9 cellular contexts compared by ENCODE assay signal in genomic region chr5:95812100-95812472, GRCh38. TPM values are rescaled to one million over a fixed set of nuclear protein-coding genes. Genes with fewer than 3 reads are reported as not detected.
DNase-seq lines count a peak whose midpoint lies in the region; ATAC-seq and FAIRE-seq lines count a peak whose summit lies in the region.
"Had no signal": no experiment of that assay in that cellular context is flagged by ENCODE, and none has a peak within 500 bp of the region (broad histone marks: within the 10 kb centered on the region; RNA-seq: fewer than 3 reads in every experiment).

No MANE protein-coding gene starts in this region.

- H3K9me3 ChIP-seq in subcutaneous abdominal adipose tissue (ENCODE audit: control insufficient read depth in 5 of 5, low read length in 5 of 5): no peaks in the 10 kb centered on the region

- H3K4me3 ChIP-seq in subcutaneous abdominal adipose tissue (ENCODE audit: low read depth in 1 of 5, low read length in 5 of 5): no peak overlapping the region

- H3K27ac ChIP-seq in subcutaneous abdominal adipose tissue (ENCODE audit: low read depth, low read length): peak overlapping the region; percentile 62

- peak; percentile 75 for DNase-seq in activated effector memory CD4-positive, alpha-beta T cell treated with anti-CD3 and anti-CD28 coated beads, Interleukin-2, amount 50 U/mL, for 16 hours
- DNase-seq in activated effector memory CD4-positive, alpha-beta T cell treated with Interleukin-2 at 50 U/mL for 16 hours: no peak
- no peak for DNase-seq in activated naive CD8-positive, alpha-beta T cell treated with anti-CD3 and anti-CD28 coated beads, Interleukin-2, amount 10 ng/mL, durations not matched to agents 7 days and 5 days
- DNase-seq in left lobe of liver (ENCODE audit: low spot score): no peak
- no peak for DNase-seq in kidney glomerular epithelial cell (lab: John Stamatoyannopoulos, UW)
- no peak for DNase-seq in RCC 7860 (ENCODE audit: low spot score)
- DNase-seq: PC-3 had no signal

- H3K27me3 Mint-ChIP-seq in activated naive CD8-positive, alpha-beta T cell treated with anti-CD3 and anti-CD28 coated beads, Interleukin-2, amount 10 ng/mL, durations not matched to agents 7 days and 5 days: no peaks in the 10 kb centered on the region

- H3K27ac Mint-ChIP-seq in activated naive CD8-positive, alpha-beta T cell treated with anti-CD3 and anti-CD28 coated beads, Interleukin-2, amount 10 ng/mL, durations not matched to agents 7 days and 5 days: peak overlapping the region; percentile 92

- H3K36me3 Mint-ChIP-seq in activated naive CD8-positive, alpha-beta T cell treated with anti-CD3 and anti-CD28 coated beads, Interleukin-2, amount 10 ng/mL, durations not matched to agents 7 days and 5 days: peaks cover 39% of the 10 kb centered on the region

- H3K9me3 Mint-ChIP-seq in activated naive CD8-positive, alpha-beta T cell treated with anti-CD3 and anti-CD28 coated beads, Interleukin-2, amount 10 ng/mL, durations not matched to agents 7 days and 5 days: no peaks in the 10 kb centered on the region

- peak overlapping the region; percentile 50 for H3K4me3 Mint-ChIP-seq in activated naive CD8-positive, alpha-beta T cell treated with anti-CD3 and anti-CD28 coated beads, Interleukin-2, amount 10 ng/mL, durations not matched to agents 7 days and 5 days

- H3K36me3 ChIP-seq in subcutaneous abdominal adipose tissue (ENCODE audit: control insufficient read depth in 5 of 5, insufficient read depth in 5 of 5, low read length in 5 of 5): peaks cover 11 to 44% (median 37%) of the 10 kb centered on the region in 5 donors

- no peak for FAIRE-seq in RCC 7860 (lab: Jason Lieb, UNC)

- H3K27me3 ChIP-seq in subcutaneous abdominal adipose tissue (ENCODE audit: control insufficient read depth in 5 of 5, insufficient read depth in 4 of 5, low read length in 5 of 5): no peaks in the 10 kb centered on the region

- peaks cover 74% of the 10 kb centered on the region for H3K4me1 Mint-ChIP-seq in activated naive CD8-positive, alpha-beta T cell treated with anti-CD3 and anti-CD28 coated beads, Interleukin-2, amount 10 ng/mL, durations not matched to agents 7 days and 5 days

- H3K4me1 ChIP-seq in subcutaneous abdominal adipose tissue (ENCODE audit: control insufficient read depth in 5 of 5, insufficient read depth in 5 of 5, low read length in 5 of 5): peaks cover 9 to 57% (median 44%) of the 10 kb centered on the region in 5 donors

- H3K9ac ChIP-seq in subcutaneous abdominal adipose tissue (ENCODE audit: low read length in 5 of 5): peak overlapping the region in 2 of 5 donors; percentile 0 to 26

- POLR2A ChIA-PET in activated naive CD8-positive, alpha-beta T cell treated with anti-CD3 and anti-CD28 coated beads, Interleukin-2, amount 10 ng/mL, durations not matched to agents 7 days and 5 days (lab: Charles Lee): interaction anchor here (1.1 to 3.4 kb wide), 3 partner anchors 8 to 23 kb away, joined by 3 to 24 read pairs (median 4); partner anchors contain the start of gene GLRX

- ATAC-seq in activated naive CD8-positive, alpha-beta T cell treated with anti-CD3 and anti-CD28 coated beads, Interleukin-2, amount 10 ng/mL, durations not matched to agents 7 days and 5 days (ENCODE audit: low read depth): peak; percentile 35
- ATAC-seq in left lobe of liver: peak; percentile 25
- ATAC-seq in GM19035 (IDR thresholded peaks at IDR 0.05; ENCODE audit: unreplicated experiment): no peak
- ATAC-seq: PC-3 had no signal

RNA-seq across cellular contexts. Expression of gene GLRX, which starts 10.4 kb away (rescaled TPM):
- total RNA-seq in activated naive CD8-positive, alpha-beta T cell treated with anti-CD3 and anti-CD28 coated beads, Interleukin-2, amount 10 ng/mL, durations not matched to agents 7 days and 5 days: 10 to 100 TPM; 70.6 to 72.9 TPM
- total RNA-seq in left lobe of liver: 41.3 TPM
